9 cellular contexts compared by ENCODE assay signal in the genomic region with DNA sequence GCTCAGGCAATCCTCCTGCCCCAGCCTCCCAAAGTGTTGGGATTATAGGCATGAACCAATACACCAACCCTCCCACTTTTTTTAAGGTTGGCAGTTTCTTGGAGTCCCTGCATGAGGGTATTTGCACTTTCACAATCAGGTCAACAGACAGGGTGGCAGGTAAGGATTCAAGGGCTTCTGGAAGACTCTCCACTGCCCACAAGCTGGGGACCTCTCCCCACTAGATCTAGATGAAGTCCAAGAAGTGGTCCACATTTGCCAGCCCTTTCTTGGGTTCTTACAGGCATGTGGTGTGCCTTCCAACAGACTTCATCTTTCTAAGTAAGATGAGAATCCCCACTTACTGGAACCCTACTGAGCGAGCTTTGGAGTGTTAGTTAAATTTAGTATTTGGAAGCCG. TPM values are rescaled to one million over a fixed set of nuclear protein-coding genes. Genes with fewer than 3 reads are reported as not detected.
"Had no signal": no experiment of that assay in that cellular context is flagged by ENCODE, and none has a peak within 500 bp of the region (broad histone marks: within the 10 kb centered on the region; RNA-seq: fewer than 3 reads in every experiment).

No MANE protein-coding gene starts in this region.

- H3K9me3 Mint-ChIP-seq: HFFc6, IgD-negative memory B cell had no signal

- H3K27me3 Mint-ChIP-seq: IgD-negative memory B cell had no signal

- H3K27ac ChIP-seq: HL-60 had no signal

- H3K36me3 Mint-ChIP-seq: IgD-negative memory B cell had no signal

- H3K4me3 ChIP-seq: GM23338 had no signal

- ATAC-seq: GM23338, HepG2 had no signal

- DNase-seq: H9, HCEC 1CT, HFFc6 had no signal

- H3K27ac Mint-ChIP-seq: GM23338, H9, HFFc6, IgD-negative memory B cell had no signal

- H3K4me3 Mint-ChIP-seq: GM23338, H9, HFFc6, IgD-negative memory B cell had no signal

RNA-seq across cellular contexts. Expression of a gene that starts 3.9 kb away (rescaled TPM):
- total RNA-seq: GM23338, H1, HT1080 had no signal
- polyA plus RNA-seq: HepG2, IgD-negative memory B cell had no signal
